In the genomic region with DNA sequence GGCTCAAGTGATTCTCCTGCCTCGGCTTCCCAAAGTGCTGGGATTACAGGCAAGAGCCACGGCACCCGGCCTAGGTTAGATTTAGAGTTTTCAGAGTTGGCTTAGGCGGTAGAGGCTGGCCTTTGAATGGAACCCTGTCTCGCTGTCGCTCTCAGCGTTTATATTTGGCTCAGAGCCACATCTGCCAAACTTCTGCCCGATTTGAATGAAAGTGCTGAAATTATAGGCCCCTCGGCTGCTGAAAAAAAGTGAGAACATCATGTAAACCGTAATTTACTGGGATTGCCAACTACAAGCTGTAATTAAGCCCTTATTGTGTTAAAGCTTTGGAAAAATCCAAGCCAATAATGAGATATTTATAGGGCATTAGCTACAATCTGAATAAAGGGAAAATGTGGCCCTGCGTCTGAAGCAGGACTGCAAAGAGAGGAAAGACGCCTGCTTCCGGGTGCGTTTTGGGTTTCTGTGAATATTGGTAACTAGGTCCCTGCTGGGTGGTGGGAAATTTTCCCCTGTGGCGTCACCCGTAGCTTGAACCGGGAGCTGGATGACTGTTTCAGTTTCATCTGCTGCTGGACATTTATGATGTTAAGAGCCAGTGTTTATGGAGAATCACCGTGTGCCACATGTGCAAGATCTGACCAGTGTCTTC, we compare ENCODE assay signal across 10 cellular contexts. TPM values are rescaled to one million over a fixed set of nuclear protein-coding genes. Genes with fewer than 3 reads are reported as not detected.
DNase-seq lines count a peak whose midpoint lies in the region; ATAC-seq and TF ChIP-seq lines count a peak whose summit lies in the region.
"Had no signal": no experiment of that assay in that cellular context is flagged by ENCODE, and none has a peak within 500 bp of the region (broad histone marks: within the 10 kb centered on the region; RNA-seq: fewer than 3 reads in every experiment).

No MANE protein-coding gene starts in this region.

- H3K9ac ChIP-seq in H9 (ENCODE audit: extremely low read depth, insufficient read length, low read length) = no peak overlapping the region

- TF ChIP-seq CTCF in H9 (conservative IDR thresholded peaks at IDR 0.05) (no peak), brain (conservative IDR thresholded peaks at IDR 0.05) (no peak), gastrocnemius medialis (IDR thresholded peaks at IDR 0.05 in 4 of 5, conservative IDR thresholded peaks at IDR 0.05 in 1 of 5) (no peak), osteocyte (IDR thresholded peaks at IDR 0.05) (no peak)

- H3K4me1 ChIP-seq in CD4-positive, CD25-positive, alpha-beta regulatory T cell (ENCODE audit: control insufficient read depth, insufficient read depth, low read length, poor library complexity, severe bottlenecking) = peaks cover 30% of the 10 kb centered on the region
- H3K4me1 ChIP-seq in H9 (ENCODE audit: insufficient read depth, low read length) (no peaks in the 10 kb centered on the region), gastrocnemius medialis (peaks cover 19 to 40% of the 10 kb centered on the region in 2 donors)
- H3K4me1 ChIP-seq in naive thymus-derived CD4-positive, alpha-beta T cell (ENCODE audit: control insufficient read depth in 2 of 2, insufficient read depth in 2 of 2, low read length in 2 of 2) = peaks cover 23 to 24% of the 10 kb centered on the region in 2 donors

- no peaks in the 10 kb centered on the region for H3K9me3 Mint-ChIP-seq in CD4-positive, CD25-positive, alpha-beta regulatory T cell
- H3K9me3 Mint-ChIP-seq in H9 (no peaks in the 10 kb centered on the region), brain (peaks cover 0 to 3% (median 0%) of the 10 kb centered on the region in 5 experiments), osteocyte (ENCODE audit: unreplicated experiment) (no peaks in the 10 kb centered on the region)
- H3K9me3 Mint-ChIP-seq in naive thymus-derived CD4-positive, alpha-beta T cell = no peaks in the 10 kb centered on the region

- H2AK5ac ChIP-seq in H9 (ENCODE audit: insufficient read length, low read length) = no peak overlapping the region

- H3K36me3 Mint-ChIP-seq in CD4-positive, CD25-positive, alpha-beta regulatory T cell = peaks cover 17% of the 10 kb centered on the region
- peaks cover 6 to 14% (median 7%) of the 10 kb centered on the region in 3 experiments; a peak in 5 of 7 replicates for H3K36me3 Mint-ChIP-seq in H9 (ENCODE audit: insufficient read depth in 1 of 3, low read depth in 3 of 3)
- H3K36me3 Mint-ChIP-seq in brain = peaks cover 31% of the 10 kb centered on the region
- peaks cover 4 to 25% (median 15%) of the 10 kb centered on the region in 5 donors for H3K36me3 Mint-ChIP-seq in naive thymus-derived CD4-positive, alpha-beta T cell
- H3K36me3 Mint-ChIP-seq in osteocyte (ENCODE audit: unreplicated experiment) = peaks cover 5% of the 10 kb centered on the region

- CTCF ChIA-PET in naive thymus-derived CD4-positive, alpha-beta T cell (lab: Charles Lee) = interaction anchor here (0.6 kb wide), 1 partner anchor 132 kb away, joined by 4 read pairs; no protein-coding TSS in a partner anchor

- WGBS in H9 (ENCODE audit: extremely low coverage, insufficient read length, low lambda C conversion rate) = no CpG with 5 or more reads among the region's 18 CpGs

- no peak overlapping the region for H3K56ac ChIP-seq in H9 (ENCODE audit: insufficient read length, low read depth, low read length)

- H3K23ac ChIP-seq in H9 (ENCODE audit: insufficient read length, low read depth, low read length) = no peak overlapping the region

- no peak overlapping the region for H2BK15ac ChIP-seq in H9 (ENCODE audit: low read depth, low read length)

- no peak overlapping the region for H4K8ac ChIP-seq in H9 (replicated peaks; ENCODE audit: insufficient read length, low read depth, low read length)

- H3K4me2 ChIP-seq in H9 (ENCODE audit: insufficient read depth, insufficient read length, low read length) = no peak overlapping the region

- H2AFZ ChIP-seq in H9 (ENCODE audit: low read length) = no peak overlapping the region

- no peak overlapping the region for H3T11ph ChIP-seq in H9 (ENCODE audit: low read length)

- no peak overlapping the region for H2BK12ac ChIP-seq in H9 (ENCODE audit: insufficient read length, low read depth, low read length)

- no peak overlapping the region for H3K4me3 ChIP-seq in CD4-positive, CD25-positive, alpha-beta regulatory T cell (ENCODE audit: low read depth, low read length)
- H3K4me3 ChIP-seq in naive thymus-derived CD4-positive, alpha-beta T cell (ENCODE audit: low read length) = no peak overlapping the region
- H3K4me3 ChIP-seq in gastrocnemius medialis = no peak overlapping the region

- no peaks in the 10 kb centered on the region for H3K9me3 ChIP-seq in CD4-positive, CD25-positive, alpha-beta regulatory T cell (ENCODE audit: control insufficient read depth in 2 of 2, low read length in 2 of 2)
- H3K9me3 ChIP-seq in H9 (ENCODE audit: control insufficient read depth, low read depth, low read length) (no peaks in the 10 kb centered on the region), gastrocnemius medialis (no peaks in the 10 kb centered on the region)
- no peaks in the 10 kb centered on the region for H3K9me3 ChIP-seq in naive thymus-derived CD4-positive, alpha-beta T cell (ENCODE audit: control insufficient read depth in 2 of 3, low read length in 3 of 3)

- no peak overlapping the region for H2BK20ac ChIP-seq in H9 (ENCODE audit: low read depth, low read length, poor library complexity, severe bottlenecking)

- H3K27me3 ChIP-seq in CD4-positive, CD25-positive, alpha-beta regulatory T cell (ENCODE audit: control insufficient read depth, insufficient read depth, low read length) = no peaks in the 10 kb centered on the region
- no peaks in the 10 kb centered on the region for H3K27me3 ChIP-seq in H9 (ENCODE audit: insufficient read depth, low read length)
- H3K27me3 ChIP-seq in naive thymus-derived CD4-positive, alpha-beta T cell (ENCODE audit: control insufficient read depth in 2 of 2, insufficient read depth in 2 of 2, low read length in 2 of 2) = no peaks in the 10 kb centered on the region
- H3K27me3 ChIP-seq in gastrocnemius medialis = no peaks in the 10 kb centered on the region

- peak overlapping the region; percentile 24 to 80 (median 74) for H3K27ac Mint-ChIP-seq in CD4-positive, CD25-positive, alpha-beta regulatory T cell
- H3K27ac Mint-ChIP-seq in H9 (peak overlapping the region; percentile 59 to 70 (median 65); a peak in 2 of 7 replicates), brain (peak overlapping the region in 4 of 5 experiments; percentile 71 to 94 (median 92)), osteocyte (ENCODE audit: unreplicated experiment) (no peak overlapping the region)
- H3K27ac Mint-ChIP-seq in naive thymus-derived CD4-positive, alpha-beta T cell = peak overlapping the region; percentile 52 to 99 (median 81)

- peaks cover 3% of the 10 kb centered on the region for H3K36me3 ChIP-seq in CD4-positive, CD25-positive, alpha-beta regulatory T cell (ENCODE audit: control insufficient read depth, insufficient read depth, low read length)
- peaks cover 0 to 13% (median 0%) of the 10 kb centered on the region in 3 experiments for H3K36me3 ChIP-seq in naive thymus-derived CD4-positive, alpha-beta T cell (ENCODE audit: control insufficient read depth in 2 of 3, insufficient read depth in 3 of 3, low read length in 3 of 3)
- no peaks in the 10 kb centered on the region for H3K36me3 ChIP-seq in gastrocnemius medialis

- no peaks in the 10 kb centered on the region for H4K20me1 ChIP-seq in H9 (ENCODE audit: control insufficient read depth, insufficient read depth, insufficient read length)

- no peak overlapping the region for H2BK120ac ChIP-seq in H9 (ENCODE audit: low read depth, low read length, poor library complexity, severe bottlenecking)

- peaks cover 10% of the 10 kb centered on the region for H3K79me1 ChIP-seq in H9 (ENCODE audit: insufficient read depth, low read depth, low read length, poor library complexity, severe bottlenecking)

- ATAC-seq in CD4-positive, CD25-positive, alpha-beta regulatory T cell (ENCODE audit: low read depth in 2 of 2) = no peak
- ATAC-seq in naive thymus-derived CD4-positive, alpha-beta T cell = no peak
- no peak for ATAC-seq in HG02623 (IDR thresholded peaks at IDR 0.05; ENCODE audit: unreplicated experiment)
- no peak for ATAC-seq in gastrocnemius medialis

- DNase-seq in CD4-positive, CD25-positive, alpha-beta regulatory T cell = no peak
- DNase-seq in H9 (no peak), DMS79 treated with DMSO at 0.1 percent for 48 hours (lab: John Stamatoyannopoulos, UW) (no peak), gastrocnemius medialis (no peak), osteocyte (ENCODE audit: extremely low spot score, unreplicated experiment) (no peak)
- no peak for DNase-seq in naive thymus-derived CD4-positive, alpha-beta T cell
- DNase-seq: activated T-cell treated with anti-CD3 and anti-CD28 coated beads, Interleukin-2, amount 50 U/mL, for 48 hours; HCEC 1CT had no signal

- H3K4ac ChIP-seq in H9 (ENCODE audit: low read depth, low read length) = no peak overlapping the region

- H4K91ac ChIP-seq in H9 (ENCODE audit: insufficient read length, low read depth, low read length) = no peak overlapping the region

- H3K14ac ChIP-seq in H9 (ENCODE audit: insufficient read depth, low read length) = no peak overlapping the region

- no peak overlapping the region for H3K18ac ChIP-seq in H9 (ENCODE audit: insufficient read length, low read depth, low read length)

- H3K27ac ChIP-seq in CD4-positive, CD25-positive, alpha-beta regulatory T cell (ENCODE audit: insufficient read depth, low read length, poor library complexity, severe bottlenecking) = no peak overlapping the region
- no peak overlapping the region for H3K27ac ChIP-seq in H9 (ENCODE audit: insufficient read length, low read depth, low read length)
- H3K27ac ChIP-seq in naive thymus-derived CD4-positive, alpha-beta T cell (ENCODE audit: low read depth, low read length) = no peak overlapping the region
- peak overlapping the region in 2 of 4 donors; percentile 22 to 72 for H3K27ac ChIP-seq in gastrocnemius medialis

- H3K27me3 Mint-ChIP-seq in CD4-positive, CD25-positive, alpha-beta regulatory T cell = no peaks in the 10 kb centered on the region
- H3K27me3 Mint-ChIP-seq in H9 (ENCODE audit: low read depth) = no peaks in the 10 kb centered on the region
- peaks cover 13% of the 10 kb centered on the region for H3K27me3 Mint-ChIP-seq in brain
- no peaks in the 10 kb centered on the region for H3K27me3 Mint-ChIP-seq in naive thymus-derived CD4-positive, alpha-beta T cell
- H3K27me3 Mint-ChIP-seq in osteocyte (ENCODE audit: unreplicated experiment) = no peaks in the 10 kb centered on the region

- peaks cover 5 to 81% (median 28%) of the 10 kb centered on the region in 4 donors for H3K4me1 Mint-ChIP-seq in CD4-positive, CD25-positive, alpha-beta regulatory T cell
- H3K4me1 Mint-ChIP-seq in H9 (peaks cover 0 to 3% of the 10 kb centered on the region in 2 experiments; a peak in 2 of 4 replicates), brain (peaks cover 40% of the 10 kb centered on the region), osteocyte (ENCODE audit: unreplicated experiment) (peaks cover 30% of the 10 kb centered on the region)
- H3K4me1 Mint-ChIP-seq in naive thymus-derived CD4-positive, alpha-beta T cell = peaks cover 43 to 86% (median 66%) of the 10 kb centered on the region in 7 donors

- H2BK5ac ChIP-seq in H9 (ENCODE audit: insufficient read length, low read length) = no peak overlapping the region

- in situ Hi-C loops in gastrocnemius medialis (cut with MboI; ENCODE audit: low sequenced_read_pairs in 4 of 4) = no loop called here

- peak overlapping the region; percentile 16 to 48 (median 38) for H3K4me3 Mint-ChIP-seq in CD4-positive, CD25-positive, alpha-beta regulatory T cell
- H3K4me3 Mint-ChIP-seq in H9 (no peak overlapping the region), brain (peak overlapping the region in 4 of 5 experiments; percentile 34 to 77 (median 68)), osteocyte (ENCODE audit: unreplicated experiment) (no peak overlapping the region)
- peak overlapping the region in 5 of 10 donors; percentile 25 to 68 (median 32) for H3K4me3 Mint-ChIP-seq in naive thymus-derived CD4-positive, alpha-beta T cell

- POLR2A ChIA-PET in naive thymus-derived CD4-positive, alpha-beta T cell (lab: Charles Lee) = interaction anchor here (0.6 to 1.3 kb wide), 3 partner anchors 10 to 115 kb away, joined by 3 to 5 read pairs (median 5); a partner anchor contains a TSS

- H4K5ac ChIP-seq in H9 (ENCODE audit: insufficient read length, low read depth, low read length) = no peak overlapping the region

- H3K79me2 ChIP-seq in H9 (ENCODE audit: insufficient read depth, low read length) = peaks cover 20% of the 10 kb centered on the region; the same call in 1 of the 2 replicates

- H3K23me2 ChIP-seq in H9 (ENCODE audit: insufficient read length, low read depth, low read length, poor library complexity, severe bottlenecking) = no peaks in the 10 kb centered on the region

- no peak for TF ChIP-seq POLR2A in gastrocnemius medialis (IDR thresholded peaks at IDR 0.05)

- intact Hi-C loops in naive thymus-derived CD4-positive, alpha-beta T cell (cut with micrococcal nuclease) = no loop called here
- intact Hi-C loops in gastrocnemius medialis (cut with DNase I; ENCODE audit: low total_unique reads) = no loop called here

RNA-seq across cellular contexts. Expression of a gene that starts 9.8 kb away (rescaled TPM):
- total RNA-seq in CD4-positive, CD25-positive, alpha-beta regulatory T cell = 269 TPM
- polyA plus RNA-seq in CD4-positive, CD25-positive, alpha-beta regulatory T cell = 10 to 100 TPM; 61.8 to 63.6 (median 62.8) TPM
- 136 and 152 TPM in 2 replicates for total RNA-seq in H9 (2021)
- polyA plus RNA-seq in brain (ENCODE audit: insufficient read depth, low read depth, low replicate concordance) = 134 TPM
- total RNA-seq in naive thymus-derived CD4-positive, alpha-beta T cell = 100 to 1,000 TPM; 238 to 340 (median 269) TPM
- 100 to 1,000 TPM in 1 of 2 donors, 10 to 100 TPM in 1; 49.1 to 111 TPM for polyA plus RNA-seq in naive thymus-derived CD4-positive, alpha-beta T cell
- total RNA-seq in gastrocnemius medialis = 100 to 1,000 TPM in 3 of 4 donors, 10 to 100 TPM in 1; 76.2 to 131 (median 108) TPM
- 157 and 163 TPM in 2 replicates for total RNA-seq in osteocyte

RNA-seq across cellular contexts. Expression of a gene that starts 26.5 kb away (rescaled TPM):
- total RNA-seq in CD4-positive, CD25-positive, alpha-beta regulatory T cell = 37.2 TPM
- 10 to 100 TPM; 30.6 to 43.7 (median 36.9) TPM for polyA plus RNA-seq in CD4-positive, CD25-positive, alpha-beta regulatory T cell
- total RNA-seq in H9 (2021) = 63.1 and 63.6 TPM in 2 replicates
- 23.5 TPM for polyA plus RNA-seq in brain (ENCODE audit: insufficient read depth, low read depth, low replicate concordance)
- total RNA-seq in naive thymus-derived CD4-positive, alpha-beta T cell = 10 to 100 TPM; 36.1 to 63.4 (median 54.9) TPM
- polyA plus RNA-seq in naive thymus-derived CD4-positive, alpha-beta T cell = 10 to 100 TPM; 38.0 to 41.8 TPM
- total RNA-seq in gastrocnemius medialis = 10 to 100 TPM in 3 of 4 donors, 1 to 10 TPM in 1; 9.5 to 25.7 (median 15.4) TPM
- total RNA-seq in osteocyte = 56.3 and 57.7 TPM in 2 replicates

Comparison
In these comparisons a context has a peak if more than half of its experiments do, and no peak if none do; other contexts are left out.
1. H3K4me3 Mint-ChIP-seq: peak in CD4-positive, CD25-positive, alpha-beta regulatory T cell (4 of 4) and brain (4 of 5); none in H9 (0 of 2) and osteocyte (single experiment).